In the genomic region with DNA sequence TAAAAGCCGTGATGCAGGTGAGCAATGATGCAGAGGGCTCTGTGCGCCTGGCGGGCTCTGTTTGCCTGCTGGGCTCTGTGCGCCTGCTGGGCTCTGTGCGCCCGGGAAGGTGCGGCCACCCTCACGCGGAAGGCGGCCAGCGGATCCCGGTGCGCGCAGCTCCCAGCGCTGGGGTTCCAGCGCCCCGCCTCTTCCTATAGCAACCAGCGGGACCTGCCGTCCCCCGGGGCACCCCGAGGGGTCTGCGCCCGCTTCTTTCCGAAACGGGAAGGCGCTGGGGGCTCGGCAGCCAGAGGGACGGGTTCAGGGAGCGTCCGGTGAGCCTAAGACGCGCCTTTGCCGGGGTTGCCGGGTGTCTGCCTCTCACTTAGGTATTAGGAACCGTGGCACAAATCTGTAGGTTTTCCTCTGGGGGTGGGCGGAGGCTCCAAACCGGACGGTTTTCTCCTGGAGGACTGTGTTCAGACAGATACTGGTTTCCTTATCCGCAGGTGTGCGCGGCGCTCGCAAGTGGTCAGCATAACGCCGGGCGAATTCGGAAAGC, we compare ENCODE assay signal across 8 cellular contexts.
DNase-seq lines count a peak whose midpoint lies in the region; ATAC-seq lines count a peak whose summit lies in the region.

No MANE protein-coding gene starts in this region.

- H3K27me3 ChIP-seq in subcutaneous abdominal adipose tissue (ENCODE audit: control insufficient read depth in 5 of 5, insufficient read depth in 4 of 5, low read length in 5 of 5) = peaks cover 14 to 28% (median 20%) of the 10 kb centered on the region in 5 donors

- H3K27ac ChIP-seq in subcutaneous abdominal adipose tissue (ENCODE audit: low read depth, low read length) = no peak overlapping the region

- H3K9me3 ChIP-seq in subcutaneous abdominal adipose tissue (ENCODE audit: control insufficient read depth in 5 of 5, low read length in 5 of 5) = no peaks in the 10 kb centered on the region

- ATAC-seq in HG02623 (IDR thresholded peaks at IDR 0.05; ENCODE audit: unreplicated experiment) = no peak

- H3K9ac ChIP-seq in subcutaneous abdominal adipose tissue (ENCODE audit: low read length in 5 of 5) = peak overlapping the region in 1 of 5 donors; percentile 54

- peak; percentile 40 for DNase-seq in ELR (ENCODE audit: low read depth)
- peak; percentile 20 for DNase-seq in NCI-H1105 (lab: John Stamatoyannopoulos, UW)
- peak; percentile 57 for DNase-seq in astrocyte of the hippocampus (ENCODE audit: low read depth, low spot score)
- peak; percentile 54 for DNase-seq in iris pigment epithelial cell (ENCODE audit: low read depth)
- DNase-seq in NCI-H1930 (lab: John Stamatoyannopoulos, UW) = no peak
- DNase-seq in stimulated activated CD4-positive, alpha-beta T cell treated with anti-CD3 and anti-CD28 coated beads, Interleukin-4, amount 100 ng/mL, for 4 hours = no peak

- H3K4me3 ChIP-seq in subcutaneous abdominal adipose tissue (ENCODE audit: low read depth in 1 of 5, low read length in 5 of 5) = peak overlapping the region; percentile 12 to 64 (median 54)

- H3K4me1 ChIP-seq in subcutaneous abdominal adipose tissue (ENCODE audit: control insufficient read depth in 5 of 5, insufficient read depth in 5 of 5, low read length in 5 of 5) = peaks cover 0 to 14% (median 14%) of the 10 kb centered on the region in 5 donors

- peaks cover 3 to 32% (median 20%) of the 10 kb centered on the region in 5 donors for H3K36me3 ChIP-seq in subcutaneous abdominal adipose tissue (ENCODE audit: control insufficient read depth in 5 of 5, insufficient read depth in 5 of 5, low read length in 5 of 5)

Comparison
In these comparisons a context has a peak if more than half of its experiments do, and no peak if none do; other contexts are left out.
1. DNase-seq: peak in ELR (single experiment), NCI-H1105 (single experiment), astrocyte of the hippocampus (single experiment) and iris pigment epithelial cell (single experiment); none in NCI-H1930 (0 of 2) and stimulated activated CD4-positive, alpha-beta T cell treated with anti-CD3 and anti-CD28 coated beads, Interleukin-4, amount 100 ng/mL, for 4 hours (0 of 2).